Comparison of ENCODE assay signal across 21 cellular contexts in genomic region chr19:2573916-2574315, GRCh38.
"Had no signal": no experiment of that assay in that cellular context is flagged by ENCODE, and none has a peak within 500 bp of the region (broad histone marks: within the 10 kb centered on the region; RNA-seq: fewer than 3 reads in every experiment).

No MANE protein-coding gene starts in this region.

- H3K4me3 Mint-ChIP-seq: activated naive CD8-positive, alpha-beta T cell treated with anti-CD3 and anti-CD28 coated beads for 36 hours; activated T-helper 1 cell treated with anti-CD3 and anti-CD28 coated beads, Interleukin-12 subunit alpha, Interleukin-12 subunit beta, Interleukin-2, Interleukin-4 antibody, amounts not matched to agents 30 ng/mL and 10 ng/mL and 1 ng/mL, durations not matched to agents 14 hours and 24 hours and 36 hours; neural progenitor cell; T-helper 17 cell had no signal

- H2AFZ ChIP-seq: neural progenitor cell had no signal

- H3K36me3 ChIP-seq: cardiac muscle cell, neural progenitor cell, right lobe of liver, thyroid gland, vagina, WERI-Rb-1 had no signal

- ATAC-seq: right lobe of liver, T-helper 17 cell had no signal

- H3K4me3 ChIP-seq: cardiac muscle cell, dorsolateral prefrontal cortex, neural progenitor cell, right lobe of liver, thyroid gland, vagina had no signal

- DNase-seq: activated CD4-positive, alpha-beta T cell treated with anti-CD3 and anti-CD28 coated beads, Interleukin-2, amount 50 U/mL, for 4 hours; activated naive CD4-positive, alpha-beta T cell; activated naive CD8-positive, alpha-beta T cell treated with anti-CD3 and anti-CD28 coated beads for 36 hours; activated T-cell treated with anti-CD3 and anti-CD28 coated beads for 4 hours; amniotic stem cell; foreskin fibroblast; glutamatergic neuron; hypothalamus; islet precursor cell; right lobe of liver; stimulated activated CD4-positive, alpha-beta T cell treated with anti-CD3 and anti-CD28 coated beads, Interleukin-4, amount 100 ng/mL, for 4 hours; stimulated activated naive CD4-positive, alpha-beta T cell; T-helper 17 cell; thyroid gland; WERI-Rb-1 had no signal

- H3K27ac ChIP-seq: cardiac muscle cell, dorsolateral prefrontal cortex, epithelial cell of prostate, neural progenitor cell, right lobe of liver, thyroid gland, vagina, WERI-Rb-1 had no signal

- H3K27ac Mint-ChIP-seq: activated naive CD8-positive, alpha-beta T cell treated with anti-CD3 and anti-CD28 coated beads for 36 hours; activated T-helper 1 cell treated with anti-CD3 and anti-CD28 coated beads, Interleukin-12 subunit alpha, Interleukin-12 subunit beta, Interleukin-2, Interleukin-4 antibody, amounts not matched to agents 30 ng/mL and 10 ng/mL and 1 ng/mL, durations not matched to agents 14 hours and 24 hours and 36 hours; neural progenitor cell; T-helper 17 cell had no signal

- H3K27me3 ChIP-seq: cardiac muscle cell, dorsolateral prefrontal cortex, right lobe of liver, thyroid gland, vagina had no signal

- H3K36me3 Mint-ChIP-seq: activated naive CD8-positive, alpha-beta T cell treated with anti-CD3 and anti-CD28 coated beads for 36 hours; neural progenitor cell had no signal

- H3K4me1 Mint-ChIP-seq: activated naive CD8-positive, alpha-beta T cell treated with anti-CD3 and anti-CD28 coated beads for 36 hours had no signal

- H3K9me3 ChIP-seq: right lobe of liver, thyroid gland, vagina had no signal

- H3K4me2 ChIP-seq: neural progenitor cell had no signal
